Comparison of ENCODE assay signal across 8 cellular contexts in genomic region chr11:3109921-3110706, GRCh38. TPM values are rescaled to one million over a fixed set of nuclear protein-coding genes. Genes with fewer than 3 reads are reported as not detected.
A peak's percentile ranks its signal among the peaks of the same experiment; 100 is the strongest.
DNase-seq lines count a peak whose midpoint lies in the region; ATAC-seq and TF ChIP-seq lines count a peak whose summit lies in the region.

No MANE protein-coding gene starts in this region.

- H3K4me1 ChIP-seq in RWPE2 (ENCODE audit: insufficient read depth, poor library complexity, severe bottlenecking) (no peaks in the 10 kb centered on the region), mammary epithelial cell (ENCODE audit: insufficient read depth, low read length) (no peaks in the 10 kb centered on the region), liver (ENCODE audit: control insufficient read depth in 4 of 4, insufficient read depth in 4 of 4, low read length in 3 of 4) (no peaks in the 10 kb centered on the region)
- H3K4me1 ChIP-seq in effector memory CD4-positive, alpha-beta T cell (ENCODE audit: control insufficient read depth, insufficient read depth, low read length, poor library complexity, severe bottlenecking): no peaks in the 10 kb centered on the region

- H3K4me2 ChIP-seq in mammary epithelial cell (ENCODE audit: insufficient read depth, low read depth, low read length): no peak overlapping the region

- H3K79me2 ChIP-seq in mammary epithelial cell (ENCODE audit: insufficient read depth, low read length): no peaks in the 10 kb centered on the region

- peak; percentile 53 for TF ChIP-seq CTCF in RWPE2 (IDR thresholded peaks at IDR 0.05; ENCODE audit: poor library complexity, severe bottlenecking)
- TF ChIP-seq CTCF in mammary epithelial cell (conservative IDR thresholded peaks at IDR 0.05 in 1 of 2, IDR thresholded peaks at IDR 0.05 in 1 of 2; ENCODE audit: extremely low read depth in 1 of 2, insufficient read depth in 1 of 2, low read depth in 1 of 2, low read length in 2 of 2): peak; percentile 61 to 77
- TF ChIP-seq CTCF in liver (IDR thresholded peaks at IDR 0.05; ENCODE audit: low read depth, low read length, missing input control): peak; percentile 37

- no peak overlapping the region for H3K4me3 ChIP-seq in H7 (ENCODE audit: insufficient read depth, low read depth, low read length)
- no peak overlapping the region for H3K4me3 ChIP-seq in RWPE2 (ENCODE audit: severe bottlenecking)
- H3K4me3 ChIP-seq in mammary epithelial cell (replicated peaks in 1 of 3; ENCODE audit: insufficient read depth in 1 of 3, low read depth in 2 of 3, low read length in 3 of 3): no peak overlapping the region
- H3K4me3 ChIP-seq in liver (ENCODE audit: low read depth in 1 of 3, low read length in 3 of 3): no peak overlapping the region
- no peak overlapping the region for H3K4me3 ChIP-seq in effector memory CD4-positive, alpha-beta T cell (ENCODE audit: insufficient read depth, low read depth, low read length, poor library complexity, severe bottlenecking)

- H3K27me3 Mint-ChIP-seq in stimulated activated naive CD8-positive, alpha-beta T cell treated with anti-CD3 and anti-CD28 coated beads, Interleukin-15, amount 100 ng/mL, for 72 hours: no peaks in the 10 kb centered on the region

- WGBS in mammary epithelial cell (ENCODE audit: low coverage, missing lambda C conversion rate): 65% methylated on average over 13 of the region's 14 CpGs
- 67% methylated on average over 14 of the region's 14 CpGs for WGBS in liver

- H3K9me3 Mint-ChIP-seq in stimulated activated naive CD8-positive, alpha-beta T cell treated with anti-CD3 and anti-CD28 coated beads, Interleukin-15, amount 100 ng/mL, for 72 hours: peaks cover 3 to 10% of the 10 kb centered on the region in 2 donors

- CTCF ChIA-PET in mammary epithelial cell (lab: Charles Lee; ENCODE audit: low non-redundant PET): interaction anchor here (0.6 kb wide), 1 partner anchor 20 kb away, joined by 3 read pairs; no protein-coding TSS in a partner anchor

- H4K20me1 ChIP-seq in mammary epithelial cell (ENCODE audit: insufficient read depth, low read length): no peaks in the 10 kb centered on the region

- in situ Hi-C loops in mammary epithelial cell (cut with MboI; ENCODE audit: low sequenced_read_pairs in 2 of 2): loop anchor here (5.0 to 10.0 kb wide), 2 partner anchors 102 to 105 kb away; partner anchors contain the start of gene MRGPRG (in 1 of the 2)

- H3K9ac ChIP-seq in mammary epithelial cell (ENCODE audit: insufficient read depth, low read length) (no peak overlapping the region), liver (ENCODE audit: low read depth in 1 of 2, low read length in 2 of 2) (no peak overlapping the region)

- no peaks in the 10 kb centered on the region for H3K36me3 ChIP-seq in H7 (replicated peaks; ENCODE audit: control insufficient read depth, insufficient read depth, low read length)
- H3K36me3 ChIP-seq in RWPE2 (ENCODE audit: low read depth): peaks cover 26% of the 10 kb centered on the region
- peaks cover 5% of the 10 kb centered on the region for H3K36me3 ChIP-seq in mammary epithelial cell (ENCODE audit: insufficient read depth, low read length)
- H3K36me3 ChIP-seq in liver (ENCODE audit: control insufficient read depth in 4 of 4, insufficient read depth in 3 of 4, low read depth in 1 of 4, low read length in 3 of 4): no peaks in the 10 kb centered on the region
- H3K36me3 ChIP-seq in effector memory CD4-positive, alpha-beta T cell (ENCODE audit: control insufficient read depth, insufficient read depth, low read length): no peaks in the 10 kb centered on the region

- DNase-seq in AML-193 (lab: John Stamatoyannopoulos, UW): peak; percentile 12 to 35
- peak; percentile 97 for DNase-seq in H7
- peak; percentile 52 for DNase-seq in RWPE2 (ENCODE audit: low spot score)
- peak; percentile 34 for DNase-seq in mammary epithelial cell
- peak; percentile 50 to 57 for DNase-seq in stimulated activated naive CD8-positive, alpha-beta T cell treated with anti-CD3 and anti-CD28 coated beads, Interleukin-15, amount 100 ng/mL, for 72 hours
- no peak for DNase-seq in effector memory CD4-positive, alpha-beta T cell

- ATAC-seq in RWPE2 (ENCODE audit: low read depth): peak; percentile 68
- ATAC-seq in stimulated activated naive CD8-positive, alpha-beta T cell treated with anti-CD3 and anti-CD28 coated beads, Interleukin-15, amount 100 ng/mL, for 72 hours: peak; percentile 84
- ATAC-seq in HG03439 (IDR thresholded peaks at IDR 0.05; ENCODE audit: unreplicated experiment): no peak

- no peaks in the 10 kb centered on the region for H3K4me1 Mint-ChIP-seq in stimulated activated naive CD8-positive, alpha-beta T cell treated with anti-CD3 and anti-CD28 coated beads, Interleukin-15, amount 100 ng/mL, for 72 hours

- dilution Hi-C loops in mammary epithelial cell (cut with HindIII; ENCODE audit: low sequenced_read_pairs): no loop called here

- BruUV-seq in mammary epithelial cell (replicated peaks; lab: Mats Ljungman, UMichigan): no TSS peak

- H2AFZ ChIP-seq in mammary epithelial cell (ENCODE audit: low read depth, low read length): no peak overlapping the region

- H3K27me3 ChIP-seq in H7 (ENCODE audit: control insufficient read depth, insufficient read depth, low read length) (no peaks in the 10 kb centered on the region), RWPE2 (ENCODE audit: insufficient read depth, poor library complexity, severe bottlenecking) (no peaks in the 10 kb centered on the region), mammary epithelial cell (ENCODE audit: insufficient read depth, low read length) (no peaks in the 10 kb centered on the region), liver (ENCODE audit: control insufficient read depth in 4 of 4, insufficient read depth in 4 of 4, low read length in 3 of 4) (no peaks in the 10 kb centered on the region)
- no peaks in the 10 kb centered on the region for H3K27me3 ChIP-seq in effector memory CD4-positive, alpha-beta T cell (replicated peaks; ENCODE audit: control insufficient read depth, insufficient read depth, low read length, poor library complexity, severe bottlenecking)

- no peak overlapping the region for H3K27ac ChIP-seq in RWPE2 (ENCODE audit: poor library complexity, severe bottlenecking)
- no peak overlapping the region for H3K27ac ChIP-seq in mammary epithelial cell (ENCODE audit: insufficient read depth, low read depth, low read length)
- no peak overlapping the region for H3K27ac ChIP-seq in liver (ENCODE audit: low read depth in 1 of 2, low read length in 2 of 2)
- H3K27ac ChIP-seq in effector memory CD4-positive, alpha-beta T cell (ENCODE audit: insufficient read depth, low read length, poor library complexity, severe bottlenecking): no peak overlapping the region

- H3K4me3 Mint-ChIP-seq in stimulated activated naive CD8-positive, alpha-beta T cell treated with anti-CD3 and anti-CD28 coated beads, Interleukin-15, amount 100 ng/mL, for 72 hours: no peak overlapping the region

- H3K9me3 ChIP-seq in RWPE2 (ENCODE audit: severe bottlenecking) (peaks cover 14% of the 10 kb centered on the region), mammary epithelial cell (replicated peaks; ENCODE audit: insufficient read depth, low read length) (no peaks in the 10 kb centered on the region), liver (ENCODE audit: control insufficient read depth in 4 of 4, low read length in 3 of 4) (no peaks in the 10 kb centered on the region)
- no peaks in the 10 kb centered on the region for H3K9me3 ChIP-seq in effector memory CD4-positive, alpha-beta T cell (ENCODE audit: control insufficient read depth, low read length)

- intact Hi-C loops in mammary epithelial cell (cut with micrococcal nuclease): loop anchor here (1.0 to 2.0 kb wide), 2 partner anchors 51 to 107 kb away; no protein-coding TSS in a partner anchor

- H3K27ac Mint-ChIP-seq in stimulated activated naive CD8-positive, alpha-beta T cell treated with anti-CD3 and anti-CD28 coated beads, Interleukin-15, amount 100 ng/mL, for 72 hours: no peak overlapping the region

- peak in 1 of 2 donors; percentile 80 for TF ChIP-seq RAD21 in liver (IDR thresholded peaks at IDR 0.05)

TF ChIP-seq in liver, 16 proteins besides CTCF, POLR2A, EP300 and RAD21 (continues in another document):
- TF ChIP-seq EGR1 (IDR thresholded peaks at IDR 0.05; ENCODE audit: low read depth in 2 of 2) (no peak), RXRA (IDR thresholded peaks at IDR 0.05) (no peak), JUND (IDR thresholded peaks at IDR 0.05) (no peak), REST (IDR thresholded peaks at IDR 0.05) (no peak), GABPA (IDR thresholded peaks at IDR 0.05 in 1 of 2, conservative IDR thresholded peaks at IDR 0.05 in 1 of 2) (no peak), HNF4A (conservative IDR thresholded peaks at IDR 0.05) (no peak)

RNA-seq across cellular contexts. Expression of gene CARS1, which starts 52.9 kb away (rescaled TPM):
- total RNA-seq in H7 (2014; rRNA removed; shearing (Covaris generic)): 56.0 and 76.2 TPM in 2 replicates
- 100 to 1,000 TPM; 112 to 125 TPM for total RNA-seq in mammary epithelial cell
- 66.3 TPM for polyA plus RNA-seq in mammary epithelial cell
- 32.1 TPM for polyA minus RNA-seq in mammary epithelial cell
- total RNA-seq in liver: 10 to 100 TPM; 15.2 to 40.1 TPM
- polyA plus RNA-seq in liver: 10 to 100 TPM; 15.5 to 28.7 TPM

RNA-seq across cellular contexts. Expression of gene OSBPL5, which starts 55.0 kb away (rescaled TPM):
- 21.1 and 23.7 TPM in 2 replicates for total RNA-seq in H7 (2014; rRNA removed; shearing (Covaris generic))
- total RNA-seq in mammary epithelial cell (10 to 100 TPM; 24.8 to 35.7 TPM), liver (1 to 10 TPM; 5.6 to 6.2 TPM)
- polyA plus RNA-seq in mammary epithelial cell (16.2 TPM), liver (1 to 10 TPM in 1 of 2 donors, under 1 TPM in 1; 0.74 to 2.1 TPM)
- polyA minus RNA-seq in mammary epithelial cell: 11.9 TPM

Comparison
In these comparisons a context has a peak if more than half of its experiments do, and no peak if none do; other contexts are left out.
1. DNase-seq: peak in AML-193 (2 of 2), H7 (single experiment), RWPE2 (single experiment), mammary epithelial cell (single experiment) and stimulated activated naive CD8-positive, alpha-beta T cell treated with anti-CD3 and anti-CD28 coated beads, Interleukin-15, amount 100 ng/mL, for 72 hours (2 of 2); none in effector memory CD4-positive, alpha-beta T cell (0 of 3).
2. Peak in every context shown above with its lines, with median percentiles within 50 percentile points of each other: CTCF ChIP-seq.